Comparison of ENCODE assay signal across 35 cellular contexts in genomic region chr5:89095341-89095740, GRCh38.
"Had no signal": no experiment of that assay in that cellular context is flagged by ENCODE, and none has a peak within 500 bp of the region (broad histone marks: within the 10 kb centered on the region; RNA-seq: fewer than 3 reads in every experiment).

No MANE protein-coding gene starts in this region.

- H3K36me3 ChIP-seq: ascending aorta, cardiac muscle cell had no signal

- H3K27me3 ChIP-seq: ascending aorta, cardiac muscle cell had no signal

- H3K4me1 ChIP-seq: ascending aorta had no signal

- H3K4me3 ChIP-seq: ascending aorta, cardiac muscle cell had no signal

- H3K9me3 ChIP-seq: ascending aorta had no signal

- H3K27ac ChIP-seq: ascending aorta, cardiac muscle cell, RWPE1, VCaP had no signal

- ATAC-seq: activated CD8-positive, alpha-beta memory T cell treated with anti-CD3 and anti-CD28 coated beads, Interleukin-2, amount 10 ng/mL, durations not matched to agents 7 days and 5 days; activated naive CD8-positive, alpha-beta T cell treated with anti-CD3 and anti-CD28 coated beads, Interleukin-2, amount 50 U/mL, for 24 hours; PC-3; Right ventricle myocardium inferior; SK-N-SH treated with all-trans-retinoic acid at 6 μM for 48 hours; T-cell had no signal

- DNase-seq: activated B cell treated with CpG ODN at 0.5 μM for 24 hours; activated CD4-positive, alpha-beta memory T cell treated with anti-CD3 and anti-CD28 coated beads, Interleukin-2, amount 10 ng/mL, durations not matched to agents 7 days and 5 days; activated CD4-positive, alpha-beta T cell treated with anti-CD3 and anti-CD28 coated beads for 1 hour; activated CD4-positive, alpha-beta T cell treated with anti-CD3 and anti-CD28 coated beads for 48 hours; activated CD8-positive, alpha-beta memory T cell treated with anti-CD3 and anti-CD28 coated beads for 24 hours; activated CD8-positive, alpha-beta memory T cell treated with anti-CD3 and anti-CD28 coated beads, Interleukin-2, amount 10 ng/mL, durations not matched to agents 7 days and 5 days; activated CD8-positive, alpha-beta memory T cell treated with anti-CD3 and anti-CD28 coated beads, Interleukin-2, amount 50 U/mL, for 48 hours; activated effector memory CD4-positive, alpha-beta T cell treated with Interleukin-2 at 50 U/mL for 16 hours; activated naive CD4-positive, alpha-beta T cell treated with anti-CD3 and anti-CD28 coated beads, Interleukin-2, amount 10 ng/mL, durations not matched to agents 7 days and 5 days; activated naive CD8-positive, alpha-beta T cell treated with anti-CD3 and anti-CD28 coated beads, Interleukin-2, amount 50 U/mL, for 24 hours; activated T-cell treated with anti-CD3 and anti-CD28 coated beads, Interleukin-2, amount 50 U/mL, for 48 hours; amygdala; Karpas-422; NCI-H1048; NCI-H1105 treated with DMSO at 0.1 percent for 48 hours; NCI-H1436; NCI-H1694; NCI-H1930; NCI-H2081 treated with DMSO at 0.1 percent for 48 hours; NCI-H226; NCI-H446 treated with DMSO at 0.1 percent for 48 hours; NCI-H524; NCI-H69; NCI-H82; PC-3; SIG-M5; T-cell; T-helper 2 cell; T-helper 9 cell had no signal
